ENCODE assay signal across 35 cellular contexts in genomic region chr2:71803398-71803797, GRCh38.
"Had no signal": no experiment of that assay in that cellular context is flagged by ENCODE, and none has a peak within 500 bp of the region (broad histone marks: within the 10 kb centered on the region; RNA-seq: fewer than 3 reads in every experiment).

No MANE protein-coding gene starts in this region.

- H3K27ac Mint-ChIP-seq: activated CD4-positive, alpha-beta memory T cell treated with anti-CD3 and anti-CD28 coated beads, Interleukin-2, amount 10 ng/mL, durations not matched to agents 7 days and 5 days; activated CD4-positive, alpha-beta T cell treated with anti-CD3 and anti-CD28 coated beads for 36 hours; activated CD4-positive, alpha-beta T cell treated with anti-CD3 and anti-CD28 coated beads, Interleukin-2, amount 10 ng/mL, durations not matched to agents 7 days and 5 days; activated CD8-positive, alpha-beta memory T cell treated with anti-CD3 and anti-CD28 coated beads, Interleukin-2, amount 10 ng/mL, durations not matched to agents 7 days and 5 days; activated CD8-positive, alpha-beta T cell treated with anti-CD3 and anti-CD28 coated beads, Interleukin-2, amount 10 ng/mL, durations not matched to agents 7 days and 5 days; activated naive CD4-positive, alpha-beta T cell treated with anti-CD3 and anti-CD28 coated beads, Interleukin-2, amount 10 ng/mL, durations not matched to agents 7 days and 5 days; activated naive CD4-positive, alpha-beta T cell treated with anti-CD3 and anti-CD28 coated beads, Interleukin-2, amount 50 U/mL, for 24 hours; activated naive CD8-positive, alpha-beta T cell; activated naive CD8-positive, alpha-beta T cell treated with anti-CD3 and anti-CD28 coated beads, Interleukin-2, amount 10 ng/mL, durations not matched to agents 7 days and 5 days; activated naive CD8-positive, alpha-beta T cell treated with anti-CD3 and anti-CD28 coated beads, Interleukin-2, amount 50 U/mL, for 24 hours; activated T-cell treated with anti-CD3 and anti-CD28 coated beads, Interleukin-2, amount 50 U/mL, for 24 hours; activated T-helper 2 cell treated with anti-CD3 and anti-CD28 coated beads, Interferon-gamma antibody, Interleukin-2, Interleukin-4, amounts not matched to agents 10 μg/mL and 5 μg/mL and 100 μg/mL, durations not matched to agents 14 hours and 24 hours and 36 hours; T-helper 1 cell treated with Interleukin-12 subunit alpha and Interleukin-12 subunit beta and Interleukin-4 antibody, amounts not matched to agents 30 μg/mL and 1 μg/mL, for 36 hours; T-helper 2 cell treated with Interferon-gamma antibody and Interleukin-4, amounts not matched to agents 5 μg/mL and 100 μg/mL, for 36 hours; WTC11 had no signal

- DNase-seq: activated CD4-positive, alpha-beta memory T cell treated with anti-CD3 and anti-CD28 coated beads, Interleukin-2, amount 10 ng/mL, durations not matched to agents 7 days and 5 days; activated CD4-positive, alpha-beta T cell treated with anti-CD3 and anti-CD28 coated beads for 1 hour; activated CD4-positive, alpha-beta T cell treated with anti-CD3 and anti-CD28 coated beads for 36 hours; activated CD4-positive, alpha-beta T cell treated with anti-CD3 and anti-CD28 coated beads for 48 hours; activated CD4-positive, alpha-beta T cell treated with anti-CD3 and anti-CD28 coated beads, Interleukin-2, amount 10 ng/mL, durations not matched to agents 7 days and 5 days; activated CD4-positive, alpha-beta T cell treated with anti-CD3 and anti-CD28 coated beads, Interleukin-2, amount 50 U/mL, for 48 hours; activated CD4-positive, CD25-positive, alpha-beta regulatory T cell; activated CD8-positive, alpha-beta memory T cell treated with anti-CD3 and anti-CD28 coated beads, Interleukin-2, amount 10 ng/mL, durations not matched to agents 7 days and 5 days; activated CD8-positive, alpha-beta T cell treated with anti-CD3 and anti-CD28 coated beads, Interleukin-2, amount 10 ng/mL, durations not matched to agents 7 days and 5 days; activated gamma-delta T cell; activated naive CD4-positive, alpha-beta T cell treated with anti-CD3 and anti-CD28 coated beads, Interleukin-2, amount 10 ng/mL, durations not matched to agents 7 days and 5 days; activated naive CD4-positive, alpha-beta T cell treated with Interleukin-2 at 50 U/mL for 16 hours; activated naive CD8-positive, alpha-beta T cell treated with anti-CD3 and anti-CD28 coated beads, Interleukin-2, amount 10 ng/mL, durations not matched to agents 7 days and 5 days; activated naive CD8-positive, alpha-beta T cell treated with anti-CD3 and anti-CD28 coated beads, Interleukin-2, amount 50 U/mL, for 24 hours; activated T-cell treated with anti-CD3 and anti-CD28 coated beads, Interleukin-2, amount 50 U/mL, for 48 hours; amygdala; anterior cingulate cortex; caudate nucleus; cerebellar nuclear complex; SW 1271; T-helper 1 cell; T-helper 2 cell; T-helper 9 cell; WERI-Rb-1 had no signal

- H3K4me3 ChIP-seq: ascending aorta, cardiac muscle cell had no signal

- H3K9me3 Mint-ChIP-seq: activated CD4-positive, alpha-beta memory T cell treated with anti-CD3 and anti-CD28 coated beads, Interleukin-2, amount 10 ng/mL, durations not matched to agents 7 days and 5 days; activated CD4-positive, alpha-beta T cell treated with anti-CD3 and anti-CD28 coated beads, Interleukin-2, amount 10 ng/mL, durations not matched to agents 7 days and 5 days; activated naive CD4-positive, alpha-beta T cell treated with anti-CD3 and anti-CD28 coated beads, Interleukin-2, amount 10 ng/mL, durations not matched to agents 7 days and 5 days; activated naive CD4-positive, alpha-beta T cell treated with anti-CD3 and anti-CD28 coated beads, Interleukin-2, amount 50 U/mL, for 24 hours; activated naive CD8-positive, alpha-beta T cell treated with anti-CD3 and anti-CD28 coated beads, Interleukin-2, amount 10 ng/mL, durations not matched to agents 7 days and 5 days; activated naive CD8-positive, alpha-beta T cell treated with anti-CD3 and anti-CD28 coated beads, Interleukin-2, amount 50 U/mL, for 24 hours; activated T-cell treated with anti-CD3 and anti-CD28 coated beads, Interleukin-2, amount 50 U/mL, for 24 hours; activated T-helper 2 cell treated with anti-CD3 and anti-CD28 coated beads, Interferon-gamma antibody, Interleukin-2, Interleukin-4, amounts not matched to agents 10 μg/mL and 5 μg/mL and 100 μg/mL, durations not matched to agents 14 hours and 24 hours and 36 hours; brain; central memory CD8-positive, alpha-beta T cell; T-helper 1 cell treated with Interleukin-12 subunit alpha and Interleukin-12 subunit beta and Interleukin-4 antibody, amounts not matched to agents 30 μg/mL and 1 μg/mL, for 36 hours; T-helper 2 cell treated with Interferon-gamma antibody and Interleukin-4, amounts not matched to agents 5 μg/mL and 100 μg/mL, for 36 hours; WTC11 had no signal

- H3K4me3 Mint-ChIP-seq: activated CD4-positive, alpha-beta memory T cell treated with anti-CD3 and anti-CD28 coated beads, Interleukin-2, amount 10 ng/mL, durations not matched to agents 7 days and 5 days; activated CD4-positive, alpha-beta T cell treated with anti-CD3 and anti-CD28 coated beads for 36 hours; activated CD4-positive, alpha-beta T cell treated with anti-CD3 and anti-CD28 coated beads, Interleukin-2, amount 10 ng/mL, durations not matched to agents 7 days and 5 days; activated CD8-positive, alpha-beta memory T cell treated with anti-CD3 and anti-CD28 coated beads, Interleukin-2, amount 10 ng/mL, durations not matched to agents 7 days and 5 days; activated CD8-positive, alpha-beta T cell treated with anti-CD3 and anti-CD28 coated beads, Interleukin-2, amount 10 ng/mL, durations not matched to agents 7 days and 5 days; activated naive CD4-positive, alpha-beta T cell treated with anti-CD3 and anti-CD28 coated beads, Interleukin-2, amount 10 ng/mL, durations not matched to agents 7 days and 5 days; activated naive CD4-positive, alpha-beta T cell treated with anti-CD3 and anti-CD28 coated beads, Interleukin-2, amount 50 U/mL, for 24 hours; activated naive CD8-positive, alpha-beta T cell; activated naive CD8-positive, alpha-beta T cell treated with anti-CD3 and anti-CD28 coated beads, Interleukin-2, amount 10 ng/mL, durations not matched to agents 7 days and 5 days; activated naive CD8-positive, alpha-beta T cell treated with anti-CD3 and anti-CD28 coated beads, Interleukin-2, amount 50 U/mL, for 24 hours; activated T-cell treated with anti-CD3 and anti-CD28 coated beads, Interleukin-2, amount 50 U/mL, for 24 hours; brain; central memory CD8-positive, alpha-beta T cell; T-helper 1 cell treated with Interleukin-12 subunit alpha and Interleukin-12 subunit beta and Interleukin-4 antibody, amounts not matched to agents 30 μg/mL and 1 μg/mL, for 36 hours; T-helper 2 cell treated with Interferon-gamma antibody and Interleukin-4, amounts not matched to agents 5 μg/mL and 100 μg/mL, for 36 hours; WTC11 had no signal

- H3K27me3 Mint-ChIP-seq: activated CD4-positive, alpha-beta memory T cell treated with anti-CD3 and anti-CD28 coated beads, Interleukin-2, amount 10 ng/mL, durations not matched to agents 7 days and 5 days; activated CD4-positive, alpha-beta T cell treated with anti-CD3 and anti-CD28 coated beads, Interleukin-2, amount 10 ng/mL, durations not matched to agents 7 days and 5 days; activated CD8-positive, alpha-beta memory T cell treated with anti-CD3 and anti-CD28 coated beads, Interleukin-2, amount 10 ng/mL, durations not matched to agents 7 days and 5 days; activated naive CD4-positive, alpha-beta T cell treated with anti-CD3 and anti-CD28 coated beads, Interleukin-2, amount 10 ng/mL, durations not matched to agents 7 days and 5 days; activated naive CD4-positive, alpha-beta T cell treated with anti-CD3 and anti-CD28 coated beads, Interleukin-2, amount 50 U/mL, for 24 hours had no signal

- H3K4me1 Mint-ChIP-seq: activated CD4-positive, alpha-beta memory T cell treated with anti-CD3 and anti-CD28 coated beads, Interleukin-2, amount 10 ng/mL, durations not matched to agents 7 days and 5 days; activated CD4-positive, alpha-beta T cell treated with anti-CD3 and anti-CD28 coated beads for 36 hours; activated CD4-positive, alpha-beta T cell treated with anti-CD3 and anti-CD28 coated beads, Interleukin-2, amount 10 ng/mL, durations not matched to agents 7 days and 5 days; activated CD8-positive, alpha-beta memory T cell treated with anti-CD3 and anti-CD28 coated beads, Interleukin-2, amount 10 ng/mL, durations not matched to agents 7 days and 5 days; activated naive CD4-positive, alpha-beta T cell treated with anti-CD3 and anti-CD28 coated beads, Interleukin-2, amount 10 ng/mL, durations not matched to agents 7 days and 5 days; activated naive CD4-positive, alpha-beta T cell treated with anti-CD3 and anti-CD28 coated beads, Interleukin-2, amount 50 U/mL, for 24 hours; activated naive CD8-positive, alpha-beta T cell treated with anti-CD3 and anti-CD28 coated beads, Interleukin-2, amount 10 ng/mL, durations not matched to agents 7 days and 5 days; activated naive CD8-positive, alpha-beta T cell treated with anti-CD3 and anti-CD28 coated beads, Interleukin-2, amount 50 U/mL, for 24 hours; central memory CD8-positive, alpha-beta T cell; WTC11 had no signal

- H3K27ac ChIP-seq: ascending aorta, cardiac muscle cell, WERI-Rb-1 had no signal

- H3K9me3 ChIP-seq: ascending aorta had no signal

- H3K27me3 ChIP-seq: ascending aorta had no signal

- H3K36me3 ChIP-seq: ascending aorta, cardiac muscle cell, WERI-Rb-1 had no signal

- H3K36me3 Mint-ChIP-seq: activated CD8-positive, alpha-beta memory T cell treated with anti-CD3 and anti-CD28 coated beads, Interleukin-2, amount 10 ng/mL, durations not matched to agents 7 days and 5 days; activated naive CD4-positive, alpha-beta T cell treated with anti-CD3 and anti-CD28 coated beads, Interleukin-2, amount 10 ng/mL, durations not matched to agents 7 days and 5 days; activated naive CD4-positive, alpha-beta T cell treated with anti-CD3 and anti-CD28 coated beads, Interleukin-2, amount 50 U/mL, for 24 hours; activated naive CD8-positive, alpha-beta T cell; activated naive CD8-positive, alpha-beta T cell treated with anti-CD3 and anti-CD28 coated beads, Interleukin-2, amount 10 ng/mL, durations not matched to agents 7 days and 5 days; brain; WTC11 had no signal
